8 cellular contexts compared by ENCODE assay signal in genomic region chr17:17729620-17730249, GRCh38. TPM values are rescaled to one million over a fixed set of nuclear protein-coding genes. Genes with fewer than 3 reads are reported as not detected.
DNase-seq lines count a peak whose midpoint lies in the region; ATAC-seq and TF ChIP-seq lines count a peak whose summit lies in the region.

No MANE protein-coding gene starts in this region.

- H3K9me3 ChIP-seq in BE2C (no peaks in the 10 kb centered on the region), OCI-LY1 (ENCODE audit: low read length) (no peaks in the 10 kb centered on the region), heart left ventricle (no peaks in the 10 kb centered on the region)

- H3K4me3 ChIP-seq in BE2C (ENCODE audit: low read depth, low read length): no peak overlapping the region
- no peak overlapping the region for H3K4me3 ChIP-seq in H7 (ENCODE audit: insufficient read depth, low read depth, low read length)
- H3K4me3 ChIP-seq in OCI-LY1 (ENCODE audit: low read depth, low read length, poor library complexity, severe bottlenecking): no peak overlapping the region
- H3K4me3 ChIP-seq in heart left ventricle: no peak overlapping the region

- peak in 2 of 4 donors; percentile 27 to 30 for ATAC-seq in heart left ventricle
- no peak for ATAC-seq in GM18909 (IDR thresholded peaks at IDR 0.05; ENCODE audit: poor library complexity, unreplicated experiment)

- H3K36me3 ChIP-seq in BE2C (no peaks in the 10 kb centered on the region), H7 (replicated peaks; ENCODE audit: control insufficient read depth, insufficient read depth, low read length) (no peaks in the 10 kb centered on the region), OCI-LY1 (ENCODE audit: insufficient read depth, low read length) (no peaks in the 10 kb centered on the region), heart left ventricle (no peaks in the 10 kb centered on the region)

- H3K9ac ChIP-seq in OCI-LY1 (ENCODE audit: low read length): no peak overlapping the region

- H3K4me1 ChIP-seq in BE2C: peaks cover 6% of the 10 kb centered on the region
- no peaks in the 10 kb centered on the region for H3K4me1 ChIP-seq in OCI-LY1 (ENCODE audit: insufficient read depth, low read length, severe bottlenecking)
- peaks cover 0 to 63% (median 38%) of the 10 kb centered on the region in 12 donors for H3K4me1 ChIP-seq in heart left ventricle

- intact Hi-C loops in heart left ventricle (cut with DNase I): loop anchor here in 2 of 10 donors (5.0 to 10.0 kb wide), 2 partner anchors 47 to 55 kb away; partner anchors contain the start of gene RAI1 (in 1 of the 2)

- no peaks in the 10 kb centered on the region for H4K20me1 ChIP-seq in OCI-LY1 (ENCODE audit: insufficient read depth, low read length)

- no peaks in the 10 kb centered on the region for H3K27me3 ChIP-seq in BE2C
- H3K27me3 ChIP-seq in H7 (ENCODE audit: control insufficient read depth, insufficient read depth, low read length): peaks cover 46% of the 10 kb centered on the region
- H3K27me3 ChIP-seq in OCI-LY1 (ENCODE audit: insufficient read depth, low read length): peaks cover 6% of the 10 kb centered on the region
- no peaks in the 10 kb centered on the region for H3K27me3 ChIP-seq in heart left ventricle

- no peaks in the 10 kb centered on the region for H3K9me2 ChIP-seq in OCI-LY1 (ENCODE audit: low read depth, low read length)

- no peak overlapping the region for H3K4me2 ChIP-seq in OCI-LY1 (ENCODE audit: low read length)

- DNase-seq in BE2C: no peak
- DNase-seq in H7: peak; percentile 92
- peak; percentile 22 for DNase-seq in activated T-helper 9 cell treated with anti-CD3 and anti-CD28 coated beads, Interleukin-2, amount 50 U/mL, for 16 hours (ENCODE audit: low read depth)
- no peak for DNase-seq in heart left ventricle
- peak; percentile 55 to 57 for DNase-seq in stimulated activated CD4-positive, alpha-beta T cell treated with anti-CD3 and anti-CD28 coated beads, Interleukin-2, amount 100 ng/mL, for 24 hours
- no peak for DNase-seq in SKM-1 treated with dmso at 0.1 percent for 144 hours (lab: John Stamatoyannopoulos, UW; ENCODE audit: unreplicated experiment)

- no peak overlapping the region for H2AFZ ChIP-seq in OCI-LY1 (ENCODE audit: low read length)

- 50 to 74% (median 62%) methylated on average over 5 of the region's 5 CpGs for WGBS in heart left ventricle, 4 donors

- no peaks in the 10 kb centered on the region for H3F3A ChIP-seq in OCI-LY1 (ENCODE audit: insufficient read depth, low read length)

- TF ChIP-seq POLR2A in heart left ventricle (IDR thresholded peaks at IDR 0.05): no peak

- H3K27ac ChIP-seq in OCI-LY1 (ENCODE audit: low read depth, low read length, poor library complexity, severe bottlenecking) (no peak overlapping the region), heart left ventricle (peak overlapping the region in 4 of 12 donors; percentile 16 to 55 (median 28))

- H3K79me2 ChIP-seq in OCI-LY1 (ENCODE audit: insufficient read depth, low read length): no peaks in the 10 kb centered on the region

- TF ChIP-seq CTCF in BE2C (IDR thresholded peaks at IDR 0.05; ENCODE audit: low read depth, low read length): peak; percentile 64
- peak; percentile 93 for TF ChIP-seq CTCF in OCI-LY1 (IDR thresholded peaks at IDR 0.05; ENCODE audit: low read length)
- TF ChIP-seq CTCF in heart left ventricle (IDR thresholded peaks at IDR 0.05): peak; percentile 35 to 55 (median 44)

RNA-seq across cellular contexts. Expression of gene RAI1, which starts 48.5 kb away (rescaled TPM):
- polyA plus RNA-seq in BE2C (2012; ENCODE audit: insufficient read depth, insufficient read length, low read depth): 26.3 TPM
- total RNA-seq in H7 (2014; rRNA removed; shearing (Covaris generic)): 11.3 and 13.7 TPM in 2 replicates
- 10 to 100 TPM; 15.1 to 37.2 (median 20.8) TPM for total RNA-seq in heart left ventricle
- 10 to 100 TPM; 17.2 to 23.0 TPM for polyA plus RNA-seq in heart left ventricle

Comparison
In these comparisons a context has a peak if more than half of its experiments do, and no peak if none do; other contexts are left out.
1. DNase-seq: peak in H7 (single experiment), activated T-helper 9 cell treated with anti-CD3 and anti-CD28 coated beads, Interleukin-2, amount 50 U/mL, for 16 hours (single experiment) and stimulated activated CD4-positive, alpha-beta T cell treated with anti-CD3 and anti-CD28 coated beads, Interleukin-2, amount 100 ng/mL, for 24 hours (2 of 2); none in BE2C (single experiment), heart left ventricle (0 of 5) and SKM-1 treated with dmso at 0.1 percent for 144 hours (single experiment).
2. Peak in every context shown above with its lines, with median percentiles within 50 percentile points of each other: CTCF ChIP-seq.